In genomic region chr9:6924988-6925563, GRCh38 we compare ENCODE assay signal across 19 cellular contexts.
DNase-seq lines count a peak whose midpoint lies in the region; ATAC-seq lines count a peak whose summit lies in the region.
"Had no signal": no experiment of that assay in that cellular context is flagged by ENCODE, and none has a peak within 500 bp of the region (broad histone marks: within the 10 kb centered on the region; RNA-seq: fewer than 3 reads in every experiment).

No MANE protein-coding gene starts in this region.

- peaks cover 46 to 66% (median 55%) of the 10 kb centered on the region in 3 donors for H3K4me1 Mint-ChIP-seq in naive B cell
- H3K4me1 Mint-ChIP-seq: mesothelial cell of epicardium, neural crest cell had no signal

- no peak overlapping the region for H3K4me3 Mint-ChIP-seq in naive B cell
- H3K4me3 Mint-ChIP-seq: mesothelial cell of epicardium; neural crest cell; T-helper 1 cell treated with Interleukin-12 subunit alpha and Interleukin-12 subunit beta and Interleukin-4 antibody, amounts not matched to agents 30 μg/mL and 1 μg/mL, for 36 hours had no signal

- DNase-seq in COR-L47 (lab: John Stamatoyannopoulos, UW): peak; percentile 7
- peak; percentile 59 for DNase-seq in NCI-H146 (lab: John Stamatoyannopoulos, UW)
- peak; percentile 76 for DNase-seq in globus pallidus (ENCODE audit: low spot score)
- DNase-seq in naive B cell: no peak
- no peak for DNase-seq in DMS53 treated with DMSO at 0.1 percent for 48 hours (lab: John Stamatoyannopoulos, UW; ENCODE audit: unreplicated experiment)
- DNase-seq in EL: no peak
- DNase-seq in HPDE6-E6E7 (ENCODE audit: extremely low spot score): no peak
- DNase-seq in activated CD4-positive, alpha-beta T cell treated with anti-CD3 and anti-CD28 coated beads, Interleukin-2, amount 50 U/mL, for 48 hours: no peak
- DNase-seq: activated CD8-positive, alpha-beta memory T cell treated with anti-CD3 and anti-CD28 coated beads, Interleukin-2, amount 50 U/mL, for 48 hours; activated effector memory CD4-positive, alpha-beta T cell treated with anti-CD3 and anti-CD28 coated beads, Interleukin-2, amount 50 U/mL, for 16 hours; dermis blood vessel endothelial cell; foreskin fibroblast; NCI-H2081 treated with DMSO at 0.1 percent for 48 hours; SIG-M5; stimulated activated CD4-positive, alpha-beta T cell treated with anti-CD3 and anti-CD28 coated beads, Interleukin-12 subunit alpha, Interleukin-12 subunit beta, amount 100 ng/mL, for 4 hours; upper lobe of right lung had no signal

- H3K27ac Mint-ChIP-seq in naive B cell: peak overlapping the region in 4 of 6 donors; percentile 7 to 84 (median 30)
- H3K27ac Mint-ChIP-seq: mesothelial cell of epicardium; T-helper 1 cell treated with Interleukin-12 subunit alpha and Interleukin-12 subunit beta and Interleukin-4 antibody, amounts not matched to agents 30 μg/mL and 1 μg/mL, for 36 hours had no signal

- no peaks in the 10 kb centered on the region for H3K27me3 Mint-ChIP-seq in naive B cell

- no peaks in the 10 kb centered on the region for H3K9me3 Mint-ChIP-seq in naive B cell
- H3K9me3 Mint-ChIP-seq: mesothelial cell of epicardium; neural crest cell; T-helper 1 cell treated with Interleukin-12 subunit alpha and Interleukin-12 subunit beta and Interleukin-4 antibody, amounts not matched to agents 30 μg/mL and 1 μg/mL, for 36 hours had no signal

- ATAC-seq in naive B cell (ENCODE audit: low read depth in 2 of 2): no peak

- peaks cover 5 to 33% of the 10 kb centered on the region in 2 donors for H3K36me3 Mint-ChIP-seq in naive B cell

Comparison
In these comparisons a context has a peak if more than half of its experiments do, and no peak if none do; other contexts are left out.
1. DNase-seq: peak in COR-L47 (single experiment), NCI-H146 (single experiment) and globus pallidus (single experiment); none in naive B cell (single experiment), DMS53 treated with DMSO at 0.1 percent for 48 hours (single experiment), EL (single experiment), HPDE6-E6E7 (single experiment) and activated CD4-positive, alpha-beta T cell treated with anti-CD3 and anti-CD28 coated beads, Interleukin-2, amount 50 U/mL, for 48 hours (0 of 2).